ENCODE assay signal across 8 cellular contexts in the genomic region with DNA sequence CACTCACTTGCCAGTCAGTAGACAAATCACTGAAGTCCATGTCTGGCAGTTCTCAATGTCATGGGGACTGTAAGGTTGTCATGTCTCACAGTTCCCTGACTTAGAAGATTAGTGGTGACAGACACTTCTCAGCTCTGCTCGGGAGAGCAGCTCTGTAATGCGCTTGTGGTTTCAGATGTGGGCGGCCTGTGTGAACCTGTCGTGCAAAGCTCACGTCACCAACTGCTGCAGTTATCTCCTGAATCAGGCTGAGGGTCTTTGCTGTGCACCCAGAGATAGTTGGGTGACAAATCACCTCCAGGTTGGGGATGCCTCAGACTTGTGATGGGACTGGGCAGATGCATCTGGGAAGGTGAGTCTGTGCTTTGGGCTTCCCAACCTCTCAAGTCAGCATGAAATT.
A peak's percentile ranks its signal among the peaks of the same experiment; 100 is the strongest.
DNase-seq lines count a peak whose midpoint lies in the region; ATAC-seq lines count a peak whose summit lies in the region.

A gene with protein sequence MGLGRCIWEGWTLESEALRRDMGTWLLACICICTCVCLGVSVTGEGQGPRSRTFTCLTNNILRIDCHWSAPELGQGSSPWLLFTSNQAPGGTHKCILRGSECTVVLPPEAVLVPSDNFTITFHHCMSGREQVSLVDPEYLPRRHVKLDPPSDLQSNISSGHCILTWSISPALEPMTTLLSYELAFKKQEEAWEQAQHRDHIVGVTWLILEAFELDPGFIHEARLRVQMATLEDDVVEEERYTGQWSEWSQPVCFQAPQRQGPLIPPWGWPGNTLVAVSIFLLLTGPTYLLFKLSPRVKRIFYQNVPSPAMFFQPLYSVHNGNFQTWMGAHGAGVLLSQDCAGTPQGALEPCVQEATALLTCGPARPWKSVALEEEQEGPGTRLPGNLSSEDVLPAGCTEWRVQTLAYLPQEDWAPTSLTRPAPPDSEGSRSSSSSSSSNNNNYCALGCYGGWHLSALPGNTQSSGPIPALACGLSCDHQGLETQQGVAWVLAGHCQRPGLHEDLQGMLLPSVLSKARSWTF (plus strand): TSS at position 261 of the 400 bp plus-strand sequence. CDS start 64 bp downstream, at position 325.

- ATAC-seq in GM18909 (IDR thresholded peaks at IDR 0.05; ENCODE audit: poor library complexity, unreplicated experiment) (peak; percentile 88), HG03139 (IDR thresholded peaks at IDR 0.05; ENCODE audit: unreplicated experiment) (peak; percentile 75), HG02970 (IDR thresholded peaks at IDR 0.05; ENCODE audit: low FRiP score, unreplicated experiment) (no peak)

- no peak within 1 kb of the TSS for H3K27ac ChIP-seq in substantia nigra (ENCODE audit: low read depth, low read length, poor library complexity, severe bottlenecking)

- DNase-seq in activated CD8-positive, alpha-beta memory T cell treated with anti-CD3 and anti-CD28 coated beads, Interleukin-2, amount 50 U/mL, for 48 hours: peak; percentile 73
- peak; percentile 25 to 41 for DNase-seq in stimulated activated CD4-positive, alpha-beta T cell treated with anti-CD3 and anti-CD28 coated beads, Interleukin-4, amount 100 ng/mL, for 48 hours (ENCODE audit: low read depth in 2 of 2)
- DNase-seq in NCI-H446 (lab: John Stamatoyannopoulos, UW) (no peak), NCI-H2171 treated with DMSO at 0.1 percent for 48 hours (lab: John Stamatoyannopoulos, UW) (no peak), substantia nigra (lab: John Stamatoyannopoulos, UW) (no peak)

Comparison
In these comparisons a context has a peak if more than half of its experiments do, and no peak if none do; other contexts are left out.
1. DNase-seq: peak in activated CD8-positive, alpha-beta memory T cell treated with anti-CD3 and anti-CD28 coated beads, Interleukin-2, amount 50 U/mL, for 48 hours (single experiment) and stimulated activated CD4-positive, alpha-beta T cell treated with anti-CD3 and anti-CD28 coated beads, Interleukin-4, amount 100 ng/mL, for 48 hours (2 of 2); none in NCI-H446 (0 of 2), NCI-H2171 treated with DMSO at 0.1 percent for 48 hours (single experiment) and substantia nigra (0 of 49).